ENCODE assay signal across 26 cellular contexts in genomic region chr2:126932966-126933555, GRCh38. TPM values are rescaled to one million over a fixed set of nuclear protein-coding genes. Genes with fewer than 3 reads are reported as not detected.
DNase-seq lines count a peak whose midpoint lies in the region; ATAC-seq and TF ChIP-seq lines count a peak whose summit lies in the region.
"Had no signal": no experiment of that assay in that cellular context is flagged by ENCODE, and none has a peak within 500 bp of the region (broad histone marks: within the 10 kb centered on the region; RNA-seq: fewer than 3 reads in every experiment).

No MANE protein-coding gene starts in this region.

- H3K27me3 Mint-ChIP-seq in WTC11 (ENCODE audit: low read depth) = peaks cover 49% of the 10 kb centered on the region

- ATAC-seq in WTC11 (peak; percentile 38; the same call in 1 of the 2 replicates), GM19452 (IDR thresholded peaks at IDR 0.05; ENCODE audit: unreplicated experiment) (no peak), HG03565 (IDR thresholded peaks at IDR 0.05; ENCODE audit: unreplicated experiment) (no peak)
- ATAC-seq: GM12878, HepG2, K562 had no signal

- H4K5ac ChIP-seq in mesendoderm (ENCODE audit: low read length) = no peak overlapping the region

- H3K23ac ChIP-seq in mesendoderm (ENCODE audit: low read length) = no peak overlapping the region

- no peaks in the 10 kb centered on the region for H3K36me3 ChIP-seq in mesendoderm (ENCODE audit: control insufficient read depth, insufficient read depth, low read length)
- H3K36me3 ChIP-seq: MG63 had no signal

- H3K4me1 ChIP-seq in mesendoderm (ENCODE audit: control insufficient read depth, low read depth, low read length) = no peaks in the 10 kb centered on the region

- no peak overlapping the region for H2BK5ac ChIP-seq in mesendoderm (ENCODE audit: low read length)

- no peak overlapping the region for H2BK15ac ChIP-seq in mesendoderm (replicated peaks; ENCODE audit: low read depth)

- DNase-seq in NCI-H1694 treated with DMSO at 0.1 percent for 48 hours (lab: John Stamatoyannopoulos, UW) (peak; percentile 84), WTC11 (ENCODE audit: low spot score) (no peak), mesendoderm (peak; percentile 18), superior temporal gyrus (ENCODE audit: extremely low spot score) (peak; percentile 54), NCI-H2227 treated with DMSO at 0.1 percent for 48 hours (lab: John Stamatoyannopoulos, UW) (no peak)
- no peak for DNase-seq in activated T-cell treated with anti-CD3 and anti-CD28 coated beads, Interleukin-2, amount 50 U/mL, for 1 hour
- DNase-seq: CD4-positive, CD25-positive, alpha-beta regulatory T cell; DND-41; MG63; NCI-H1417 treated with DMSO at 0.1 percent for 48 hours; NCI-H1930; NCI-H446; NCI-H69; PC-9; RPMI8226; SHP77 had no signal

- TF ChIP-seq CTCF in WTC11 (IDR thresholded peaks at IDR 0.05) = no peak

- H2BK120ac ChIP-seq in mesendoderm (ENCODE audit: low read depth, low read length) = no peak overlapping the region

- peaks cover under 1% of the 10 kb centered on the region; the same call in 1 of the 2 replicates for H3K9me3 Mint-ChIP-seq in WTC11

- no peak overlapping the region for H2AK5ac ChIP-seq in mesendoderm (ENCODE audit: low read length)

- H3K79me2 ChIP-seq in mesendoderm (ENCODE audit: control insufficient read depth, insufficient read depth, low read length) = no peaks in the 10 kb centered on the region

- H3K4me2 ChIP-seq in mesendoderm (ENCODE audit: low read length) = no peak overlapping the region
- H3K4me2 ChIP-seq: PC-9 had no signal

- WGBS in mesendoderm (ENCODE audit: extremely low coverage, insufficient coverage, low lambda C conversion rate) = no CpG with 5 or more reads among the region's 11 CpGs

- H3K27ac ChIP-seq in mesendoderm (ENCODE audit: low read depth, low read length) = no peak overlapping the region
- H3K27ac ChIP-seq: GM23248, HL-60, PC-9 had no signal

- no peak overlapping the region for H3K4me3 ChIP-seq in mesendoderm (ENCODE audit: low read length)
- H3K4me3 ChIP-seq: GM12878, GM23248, K562, MG63, PC-9 had no signal

- no peak overlapping the region for H3K4ac ChIP-seq in mesendoderm (ENCODE audit: low read depth, low read length)

- no peaks in the 10 kb centered on the region for H3K27me3 ChIP-seq in mesendoderm (ENCODE audit: insufficient read depth, low read length, poor library complexity)
- H3K27me3 ChIP-seq: MG63 had no signal

- H3K56ac ChIP-seq in mesendoderm (ENCODE audit: low read length) = no peak overlapping the region

- no peak overlapping the region for H4K8ac ChIP-seq in mesendoderm (ENCODE audit: low read depth, low read length)

- no peak overlapping the region for H3K18ac ChIP-seq in mesendoderm (ENCODE audit: low read length)

- no peaks in the 10 kb centered on the region for H3K79me1 ChIP-seq in mesendoderm (ENCODE audit: low read length)

- CTCF ChIA-PET in WTC11 (lab: Charles Lee) = interaction anchor here (0.7 to 2.2 kb wide), 3 partner anchors 9 to 47 kb away, joined by 3 to 11 read pairs (median 7); no protein-coding TSS in a partner anchor

- no peak overlapping the region for H3K4me3 Mint-ChIP-seq in WTC11
- H3K4me3 Mint-ChIP-seq: CD4-positive, CD25-positive, alpha-beta regulatory T cell had no signal

- H3K9ac ChIP-seq in mesendoderm (ENCODE audit: low read length) = no peak overlapping the region
- H3K9ac ChIP-seq: GM23248 had no signal

- no peaks in the 10 kb centered on the region for H3K36me3 Mint-ChIP-seq in WTC11
- H3K36me3 Mint-ChIP-seq: CD4-positive, CD25-positive, alpha-beta regulatory T cell had no signal

- peaks cover 6% of the 10 kb centered on the region for H3K4me1 Mint-ChIP-seq in WTC11
- H3K4me1 Mint-ChIP-seq: CD4-positive, CD25-positive, alpha-beta regulatory T cell had no signal

- POLR2A ChIA-PET in WTC11 (lab: Charles Lee) = no interaction called here

- no peak overlapping the region for H3K27ac Mint-ChIP-seq in WTC11
- H3K27ac Mint-ChIP-seq: CD4-positive, CD25-positive, alpha-beta regulatory T cell had no signal

TF ChIP-seq in WTC11, 78 proteins besides CTCF, POLR2A, EP300 and RAD21 (continues in another document):
- TF ChIP-seq ZNF425 (CRISPR knock-in tag; conservative IDR thresholded peaks at IDR 0.05) (no peak), ZNF281 (CRISPR knock-in tag; IDR thresholded peaks at IDR 0.05) (no peak), ZNF532 (CRISPR knock-in tag; IDR thresholded peaks at IDR 0.05; ENCODE audit: borderline replicate concordance) (no peak), FOXP1 (CRISPR knock-in tag; IDR thresholded peaks at IDR 0.05; ENCODE audit: borderline replicate concordance) (no peak), PRRX2 (CRISPR knock-in tag; IDR thresholded peaks at IDR 0.05) (no peak), TP53 (CRISPR knock-in tag; IDR thresholded peaks at IDR 0.05) (no peak), NFE2L1 (CRISPR knock-in tag; IDR thresholded peaks at IDR 0.05) (no peak), IRF1 (CRISPR knock-in tag; IDR thresholded peaks at IDR 0.05) (no peak), NR1H2 (CRISPR knock-in tag; IDR thresholded peaks at IDR 0.05) (no peak), RELA (CRISPR knock-in tag; IDR thresholded peaks at IDR 0.05; ENCODE audit: borderline replicate concordance) (no peak)

RNA-seq across cellular contexts. Expression of gene TEX51, which starts 34.4 kb away (rescaled TPM):
- total RNA-seq in WTC11 (2021) = not detected in 3 replicates
- polyA plus RNA-seq in mesendoderm (2013, experiment 1 of 2) = not detected
- polyA plus RNA-seq in mesendoderm (2013, experiment 2 of 2) = not detected
- total RNA-seq: CD4-positive, CD25-positive, alpha-beta regulatory T cell; GM12878; GM23248; HepG2; HT-29; K562; LHCN-M2; PC-9 had no signal
- polyA plus RNA-seq: BJ; CD4-positive, CD25-positive, alpha-beta regulatory T cell; GM12878; GM23248; HepG2; K562 had no signal

Comparison
In these comparisons a context has a peak if more than half of its experiments do, and no peak if none do; other contexts are left out.
1. DNase-seq: peak in NCI-H1694 treated with DMSO at 0.1 percent for 48 hours (single experiment), mesendoderm (single experiment) and superior temporal gyrus (single experiment); none in WTC11 (single experiment), activated T-cell treated with anti-CD3 and anti-CD28 coated beads, Interleukin-2, amount 50 U/mL, for 1 hour (single experiment) and NCI-H2227 treated with DMSO at 0.1 percent for 48 hours (single experiment).